In genomic region chr1:198156111-198156744, GRCh38 we compare ENCODE assay signal across 8 cellular contexts. TPM values are rescaled to one million over a fixed set of nuclear protein-coding genes. Genes with fewer than 3 reads are reported as not detected.
DNase-seq lines count a peak whose midpoint lies in the region; ATAC-seq and TF ChIP-seq lines count a peak whose summit lies in the region.

No MANE protein-coding gene starts in this region.

- H3K9me3 ChIP-seq in right lobe of liver, result no peaks in the 10 kb centered on the region

- no peaks in the 10 kb centered on the region for H3K27me3 ChIP-seq in ACC112 (ENCODE audit: insufficient read depth, low read length)
- H3K27me3 ChIP-seq in right lobe of liver, result no peaks in the 10 kb centered on the region

- ATAC-seq in GM18505 (IDR thresholded peaks at IDR 0.05; ENCODE audit: unreplicated experiment) (peak; percentile 24), HG03135 (IDR thresholded peaks at IDR 0.05; ENCODE audit: unreplicated experiment) (peak; percentile 33), right lobe of liver (peak; percentile 52 to 56 (median 55))

- no peak for TF ChIP-seq POLR2A in GM18505 (IDR thresholded peaks at IDR 0.05; ENCODE audit: borderline replicate concordance, extremely low read depth, insufficient read depth, insufficient read length)
- TF ChIP-seq POLR2A in right lobe of liver (IDR thresholded peaks at IDR 0.05), result no peak

- H3K27ac ChIP-seq in ACC112 (ENCODE audit: low read depth, low read length), result peak overlapping the region; percentile 78
- peak overlapping the region; percentile 94 to 99 (median 98) for H3K27ac ChIP-seq in right lobe of liver

- H2AFZ ChIP-seq in ACC112 (ENCODE audit: low read length, unreplicated experiment), result peak overlapping the region; percentile 98

- TF ChIP-seq CTCF in right lobe of liver (IDR thresholded peaks at IDR 0.05), result peak; percentile 66 to 83 (median 72)

- 0% methylated on average over 13 of the region's 13 CpGs for WGBS in right lobe of liver (ENCODE audit: insufficient coverage, low coverage, low lambda C conversion rate, missing lambda C conversion rate)

- intact Hi-C loops in right lobe of liver (cut with DNase I), result no loop called here

- H3K36me3 ChIP-seq in ACC112 (ENCODE audit: insufficient read depth, low read length), result no peaks in the 10 kb centered on the region
- H3K36me3 ChIP-seq in right lobe of liver, result no peaks in the 10 kb centered on the region

- H3K4me1 ChIP-seq in ACC112 (ENCODE audit: control insufficient read depth, insufficient read depth, low read length, unreplicated experiment) (peaks cover 48% of the 10 kb centered on the region), right lobe of liver (peaks cover 0 to 14% (median 3%) of the 10 kb centered on the region in 4 donors)

- peak; percentile 24 for DNase-seq in NCI-H345 (lab: John Stamatoyannopoulos, UW)
- peak; percentile 65 to 71 for DNase-seq in activated CD4-positive, alpha-beta T cell treated with anti-CD3 and anti-CD28 coated beads for 24 hours (ENCODE audit: low read depth in 2 of 2)
- DNase-seq in dedifferentiated amniotic fluid mesenchymal stem cell (ENCODE audit: extremely low spot score), result peak; percentile 60
- peak in 2 of 3 donors; percentile 40 to 61 for DNase-seq in right lobe of liver
- peak; percentile 44 to 74 (median 67) for DNase-seq in stimulated activated CD4-positive, alpha-beta T cell treated with anti-CD3 and anti-CD28 coated beads, TNF-alpha, amount 100 ng/mL, for 24 hours (ENCODE audit: low read depth in 3 of 3)

- H3K4me3 ChIP-seq in ACC112 (ENCODE audit: low read depth, low read length), result peak overlapping the region; percentile 85
- H3K4me3 ChIP-seq in right lobe of liver, result peak overlapping the region; percentile 83 to 93 (median 90)

- peaks cover 51% of the 10 kb centered on the region for H3K79me2 ChIP-seq in ACC112 (ENCODE audit: control insufficient read depth, insufficient read depth, low read length, unreplicated experiment)

RNA-seq across cellular contexts. Expression of gene NEK7, which starts 0.6 kb away (rescaled TPM):
- total RNA-seq in right lobe of liver, result 10 to 100 TPM; 20.6 to 32.3 (median 21.5) TPM

Comparison
In these comparisons a context has a peak if more than half of its experiments do, and no peak if none do; other contexts are left out.
1. Peak in every context shown above with its lines: DNase-seq, ATAC-seq, H3K4me3 ChIP-seq and H3K27ac ChIP-seq.